18 cellular contexts compared by ENCODE assay signal in the genomic region with DNA sequence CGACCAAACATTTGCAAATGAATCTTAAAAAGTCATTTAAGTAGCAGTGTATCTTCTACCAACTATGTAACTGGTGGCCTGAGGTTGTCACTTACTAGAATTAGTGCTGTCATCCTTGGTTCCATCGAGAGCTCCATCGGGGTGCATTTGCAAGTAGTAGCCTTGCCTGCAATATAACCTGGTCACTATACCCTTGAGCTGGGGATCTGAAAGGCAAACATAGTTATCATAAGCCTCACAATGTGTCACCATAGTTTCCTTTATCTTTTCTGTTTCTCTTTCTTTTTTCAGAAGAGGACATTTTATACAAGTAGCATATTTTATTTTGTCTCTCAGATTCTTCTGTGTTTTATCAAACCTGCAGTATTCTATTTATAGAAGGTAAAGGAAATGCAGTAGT.
A peak's percentile ranks its signal among the peaks of the same experiment; 100 is the strongest.
DNase-seq lines count a peak whose midpoint lies in the region; ATAC-seq, FAIRE-seq and TF ChIP-seq lines count a peak whose summit lies in the region.
"Had no signal": no experiment of that assay in that cellular context is flagged by ENCODE, and none has a peak within 500 bp of the region (broad histone marks: within the 10 kb centered on the region; RNA-seq: fewer than 3 reads in every experiment).

No MANE protein-coding gene starts in this region.

- TF ChIP-seq RAD21 in GM12878 (IDR thresholded peaks at IDR 0.05; ENCODE audit: insufficient read depth, low read depth, low read length) = no peak

- intact Hi-C loops in GM12878 (cut with micrococcal nuclease; ENCODE audit: unreplicated experiment) = no loop called here

- H2AFZ ChIP-seq in GM12878 (ENCODE audit: control insufficient read depth, low read depth, low read length) = no peak overlapping the region
- H2AFZ ChIP-seq: GM23338 had no signal

- H3K9me3 Mint-ChIP-seq in activated T-helper 17 cell treated with anti-CD3 and anti-CD28 coated beads, Interleukin-2, amount 50 U/mL, for 72 hours = no peaks in the 10 kb centered on the region
- H3K9me3 Mint-ChIP-seq: CD8-positive, alpha-beta T cell; GM23338 had no signal

- CTCF ChIA-PET in GM12878 (lab: Yijun Ruan, JAX) = no interaction called here

- no peak overlapping the region for H3K4me3 Mint-ChIP-seq in activated T-helper 17 cell treated with anti-CD3 and anti-CD28 coated beads, Interleukin-2, amount 50 U/mL, for 72 hours
- H3K4me3 Mint-ChIP-seq: CD8-positive, alpha-beta T cell; GM23338 had no signal

- no peak overlapping the region for H3K27ac Mint-ChIP-seq in activated T-helper 17 cell treated with anti-CD3 and anti-CD28 coated beads, Interleukin-2, amount 50 U/mL, for 72 hours
- H3K27ac Mint-ChIP-seq: CD8-positive, alpha-beta T cell; GM23338 had no signal

- no peak overlapping the region for H3K4me3 ChIP-seq in GM12878
- H3K4me3 ChIP-seq: GM23338, SK-N-MC had no signal

- H3K36me3 Mint-ChIP-seq in activated T-helper 17 cell treated with anti-CD3 and anti-CD28 coated beads, Interleukin-2, amount 50 U/mL, for 72 hours (ENCODE audit: low read depth) = no peaks in the 10 kb centered on the region
- H3K36me3 Mint-ChIP-seq: CD8-positive, alpha-beta T cell had no signal

- no peak for TF ChIP-seq CTCF in GM12878 (IDR thresholded peaks at IDR 0.05 in 2 of 3, conservative IDR thresholded peaks at IDR 0.05 in 1 of 3; ENCODE audit: control insufficient read depth in 2 of 3, extremely low read depth in 1 of 3, insufficient read depth in 1 of 3, low read depth in 3 of 3, low read length in 3 of 3)

- RAD21 ChIA-PET in GM12878 (lab: Charles Lee; ENCODE audit: unreplicated experiment) = no interaction called here

- no TSS peak for BruUV-seq in GM12878 (replicated peaks; lab: Mats Ljungman, UMichigan)

- TF ChIP-seq POLR2A in GM12878 (IDR thresholded peaks at IDR 0.05; ENCODE audit: low read depth, low read length) = no peak

- TF ChIP-seq EP300 in GM12878 (IDR thresholded peaks at IDR 0.05; ENCODE audit: borderline replicate concordance in 1 of 2, control insufficient read depth in 1 of 2, low read depth in 2 of 2, low read length in 2 of 2) = no peak

- 10% methylated on average over 3 of the region's 3 CpGs for WGBS in GM12878 (ENCODE audit: insufficient coverage, insufficient replicate concordance, low lambda C conversion rate, missing lambda C conversion rate)

- in situ Hi-C loops in GM12878 (cut with MboI) = no loop called here

- H3K4me1 ChIP-seq in GM12878 (ENCODE audit: control insufficient read depth, insufficient read depth, low read length) = no peaks in the 10 kb centered on the region
- H3K4me1 ChIP-seq: Caco-2 had no signal

- H3K9me3 ChIP-seq in GM12878 (replicated peaks; ENCODE audit: control insufficient read depth, insufficient read depth, low read length) = no peaks in the 10 kb centered on the region
- H3K9me3 ChIP-seq: Caco-2 had no signal

- H3K4me1 Mint-ChIP-seq in activated T-helper 17 cell treated with anti-CD3 and anti-CD28 coated beads, Interleukin-2, amount 50 U/mL, for 72 hours = no peaks in the 10 kb centered on the region

- DNase-seq in NAMALWA (ENCODE audit: low spot score) = peak; percentile 26
- DNase-seq in NCI-H748 (lab: John Stamatoyannopoulos, UW; ENCODE audit: unreplicated experiment) = peak; percentile 54
- no peak for DNase-seq in GM12878 (ENCODE audit: low read depth, low spot score)
- DNase-seq in NCI-H2029 (lab: John Stamatoyannopoulos, UW) = no peak
- no peak for DNase-seq in NCI-H2171 (lab: John Stamatoyannopoulos, UW)
- DNase-seq: C1 segment of cervical spinal cord; Caco-2; CD8-positive, alpha-beta T cell; HCEC 1CT; NCI-H2107; NCI-H2227 treated with DMSO at 0.1 percent for 48 hours; NCI-H82; Right ventricle myocardium superior; RPMI8226 had no signal

- peaks cover 18% of the 10 kb centered on the region for H3K27me3 Mint-ChIP-seq in activated T-helper 17 cell treated with anti-CD3 and anti-CD28 coated beads, Interleukin-2, amount 50 U/mL, for 72 hours

- H3K27ac ChIP-seq in GM12878 (ENCODE audit: control insufficient read depth, insufficient read depth) = no peak overlapping the region
- H3K27ac ChIP-seq: SK-N-MC had no signal

- H3K9ac ChIP-seq in GM12878 (ENCODE audit: control insufficient read depth, insufficient read depth, low read length) = no peak overlapping the region

- FAIRE-seq in GM12878 (lab: Jason Lieb, UNC) = no peak

- H3K36me3 ChIP-seq in GM12878 (ENCODE audit: control insufficient read depth in 2 of 2, insufficient read depth in 2 of 2, low read length in 1 of 2) = no peaks in the 10 kb centered on the region

- POLR2A ChIA-PET in GM12878 (lab: Charles Lee) = no interaction called here

- no peaks in the 10 kb centered on the region for H3K79me2 ChIP-seq in GM12878 (ENCODE audit: control insufficient read depth, insufficient read depth, low read length)

- ATAC-seq in HG03280 (IDR thresholded peaks at IDR 0.05; ENCODE audit: unreplicated experiment) = peak; percentile 64
- peak; percentile 77 for ATAC-seq in GM12878
- ATAC-seq in activated T-helper 17 cell treated with anti-CD3 and anti-CD28 coated beads, Interleukin-2, amount 50 U/mL, for 72 hours (replicated peaks) = no peak
- ATAC-seq: CD8-positive, alpha-beta T cell; GM23338 had no signal

- SMC1A ChIA-PET in GM12878 (lab: Charles Lee; ENCODE audit: uncharacterized antibody, unreplicated experiment) = no interaction called here

- H3K27me3 ChIP-seq in GM12878 (replicated peaks in 1 of 2; ENCODE audit: control insufficient read depth in 2 of 2, insufficient read depth in 2 of 2, low read length in 1 of 2) = no peaks in the 10 kb centered on the region

- H3K4me2 ChIP-seq in GM12878 (ENCODE audit: control insufficient read depth, insufficient read depth) = no peak overlapping the region
- H3K4me2 ChIP-seq: GM23338 had no signal

- no peaks in the 10 kb centered on the region for H4K20me1 ChIP-seq in GM12878 (ENCODE audit: control insufficient read depth, insufficient read depth)

TF ChIP-seq in GM12878, 131 proteins besides CTCF, POLR2A, EP300 and RAD21 (continues in another document):
- TF ChIP-seq ZNF274 (IDR thresholded peaks at IDR 0.05; ENCODE audit: insufficient read depth, insufficient read length) (no peak), SREBF2 (IDR thresholded peaks at IDR 0.05; ENCODE audit: low read length) (no peak), DPF2 (IDR thresholded peaks at IDR 0.05) (no peak), KDM1A (IDR thresholded peaks at IDR 0.05; ENCODE audit: borderline replicate concordance) (no peak), MTA3 (IDR thresholded peaks at IDR 0.05; ENCODE audit: borderline replicate concordance, low read length) (no peak), MYC (IDR thresholded peaks at IDR 0.05; ENCODE audit: insufficient read depth, insufficient read length, insufficient replicate concordance, low read length, severe bottlenecking) (no peak), CHD4 (IDR thresholded peaks at IDR 0.05) (no peak), SIN3A (IDR thresholded peaks at IDR 0.05; ENCODE audit: low read depth, low read length) (no peak), FOXK2 (IDR thresholded peaks at IDR 0.05) (no peak), JUND (IDR thresholded peaks at IDR 0.05; ENCODE audit: low read depth, low read length) (no peak), EGR1 (IDR thresholded peaks at IDR 0.05; ENCODE audit: borderline replicate concordance in 1 of 2, low read depth in 2 of 2, low read length in 2 of 2) (no peak)
- TF ChIP-seq, protein P1, sequence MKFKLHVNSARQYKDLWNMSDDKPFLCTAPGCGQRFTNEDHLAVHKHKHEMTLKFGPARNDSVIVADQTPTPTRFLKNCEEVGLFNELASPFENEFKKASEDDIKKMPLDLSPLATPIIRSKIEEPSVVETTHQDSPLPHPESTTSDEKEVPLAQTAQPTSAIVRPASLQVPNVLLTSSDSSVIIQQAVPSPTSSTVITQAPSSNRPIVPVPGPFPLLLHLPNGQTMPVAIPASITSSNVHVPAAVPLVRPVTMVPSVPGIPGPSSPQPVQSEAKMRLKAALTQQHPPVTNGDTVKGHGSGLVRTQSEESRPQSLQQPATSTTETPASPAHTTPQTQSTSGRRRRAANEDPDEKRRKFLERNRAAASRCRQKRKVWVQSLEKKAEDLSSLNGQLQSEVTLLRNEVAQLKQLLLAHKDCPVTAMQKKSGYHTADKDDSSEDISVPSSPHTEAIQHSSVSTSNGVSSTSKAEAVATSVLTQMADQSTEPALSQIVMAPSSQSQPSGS (IDR thresholded peaks at IDR 0.05; ENCODE audit: low read length) = no peak
- TF ChIP-seq, protein P2, sequence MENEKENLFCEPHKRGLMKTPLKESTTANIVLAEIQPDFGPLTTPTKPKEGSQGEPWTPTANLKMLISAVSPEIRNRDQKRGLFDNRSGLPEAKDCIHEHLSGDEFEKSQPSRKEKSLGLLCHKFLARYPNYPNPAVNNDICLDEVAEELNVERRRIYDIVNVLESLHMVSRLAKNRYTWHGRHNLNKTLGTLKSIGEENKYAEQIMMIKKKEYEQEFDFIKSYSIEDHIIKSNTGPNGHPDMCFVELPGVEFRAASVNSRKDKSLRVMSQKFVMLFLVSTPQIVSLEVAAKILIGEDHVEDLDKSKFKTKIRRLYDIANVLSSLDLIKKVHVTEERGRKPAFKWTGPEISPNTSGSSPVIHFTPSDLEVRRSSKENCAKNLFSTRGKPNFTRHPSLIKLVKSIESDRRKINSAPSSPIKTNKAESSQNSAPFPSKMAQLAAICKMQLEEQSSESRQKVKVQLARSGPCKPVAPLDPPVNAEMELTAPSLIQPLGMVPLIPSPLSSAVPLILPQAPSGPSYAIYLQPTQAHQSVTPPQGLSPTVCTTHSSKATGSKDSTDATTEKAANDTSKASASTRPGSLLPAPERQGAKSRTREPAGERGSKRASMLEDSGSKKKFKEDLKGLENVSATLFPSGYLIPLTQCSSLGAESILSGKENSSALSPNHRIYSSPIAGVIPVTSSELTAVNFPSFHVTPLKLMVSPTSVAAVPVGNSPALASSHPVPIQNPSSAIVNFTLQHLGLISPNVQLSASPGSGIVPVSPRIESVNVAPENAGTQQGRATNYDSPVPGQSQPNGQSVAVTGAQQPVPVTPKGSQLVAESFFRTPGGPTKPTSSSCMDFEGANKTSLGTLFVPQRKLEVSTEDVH (IDR thresholded peaks at IDR 0.05; ENCODE audit: low read depth, partially characterized antibody) = no peak
- TF ChIP-seq, protein P3, sequence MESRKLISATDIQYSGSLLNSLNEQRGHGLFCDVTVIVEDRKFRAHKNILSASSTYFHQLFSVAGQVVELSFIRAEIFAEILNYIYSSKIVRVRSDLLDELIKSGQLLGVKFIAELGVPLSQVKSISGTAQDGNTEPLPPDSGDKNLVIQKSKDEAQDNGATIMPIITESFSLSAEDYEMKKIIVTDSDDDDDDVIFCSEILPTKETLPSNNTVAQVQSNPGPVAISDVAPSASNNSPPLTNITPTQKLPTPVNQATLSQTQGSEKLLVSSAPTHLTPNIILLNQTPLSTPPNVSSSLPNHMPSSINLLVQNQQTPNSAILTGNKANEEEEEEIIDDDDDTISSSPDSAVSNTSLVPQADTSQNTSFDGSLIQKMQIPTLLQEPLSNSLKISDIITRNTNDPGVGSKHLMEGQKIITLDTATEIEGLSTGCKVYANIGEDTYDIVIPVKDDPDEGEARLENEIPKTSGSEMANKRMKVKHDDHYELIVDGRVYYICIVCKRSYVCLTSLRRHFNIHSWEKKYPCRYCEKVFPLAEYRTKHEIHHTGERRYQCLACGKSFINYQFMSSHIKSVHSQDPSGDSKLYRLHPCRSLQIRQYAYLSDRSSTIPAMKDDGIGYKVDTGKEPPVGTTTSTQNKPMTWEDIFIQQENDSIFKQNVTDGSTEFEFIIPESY (IDR thresholded peaks at IDR 0.05) = no peak

Comparison
In these comparisons a context has a peak if more than half of its experiments do, and no peak if none do; other contexts are left out.
1. DNase-seq: peak in NAMALWA (single experiment) and NCI-H748 (single experiment); none in GM12878 (single experiment), NCI-H2029 (single experiment) and NCI-H2171 (single experiment).